In the genomic region with DNA sequence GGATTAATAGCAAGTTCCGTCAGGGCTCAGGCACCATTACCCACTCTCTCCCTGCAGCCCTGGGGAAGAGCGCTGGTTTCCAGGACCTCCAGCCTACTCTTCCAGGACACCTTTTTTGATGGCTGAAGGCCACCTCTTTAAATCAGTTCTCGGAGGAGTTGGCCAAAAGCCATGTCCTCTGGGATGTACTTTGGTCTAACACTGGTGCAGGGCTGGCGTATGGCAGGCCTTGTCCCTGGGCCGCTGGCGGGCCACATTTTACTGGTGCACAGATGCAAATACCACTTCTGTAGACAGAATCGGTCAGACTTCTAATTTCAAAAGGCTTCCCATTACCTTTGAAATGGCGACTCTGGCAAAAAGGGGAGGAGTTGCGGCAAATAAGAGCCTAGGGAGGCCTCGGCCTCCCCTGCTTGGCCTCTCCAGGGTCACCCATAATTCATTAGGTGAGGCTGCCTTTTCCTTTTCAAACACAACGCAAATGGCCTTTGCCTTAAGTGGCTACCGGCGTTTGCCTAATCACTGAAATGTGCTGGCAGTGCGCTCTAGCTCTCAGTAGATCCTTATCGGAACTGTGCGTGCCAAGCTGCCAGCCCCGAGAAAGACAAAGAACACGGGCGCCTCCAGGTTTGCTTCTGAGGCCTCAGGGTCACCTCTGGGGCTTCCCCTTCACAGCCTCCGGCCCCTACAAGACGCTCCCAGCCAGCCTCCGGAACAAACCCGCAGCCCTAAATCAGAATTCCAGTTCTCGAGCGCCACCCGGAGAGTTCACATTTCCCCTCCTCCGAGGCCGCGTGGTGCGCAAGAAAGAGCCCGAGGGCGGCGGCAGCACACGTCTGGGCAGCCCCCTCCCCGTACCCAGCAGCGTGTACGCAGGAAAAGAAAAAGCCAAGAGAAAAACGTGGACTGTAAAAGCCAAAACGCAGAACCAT, we compare ENCODE assay signal across 1 cellular context.
TF ChIP-seq lines count a peak whose summit lies in the region.

No MANE protein-coding gene starts in this region.

TF ChIP-seq in K562, 482 proteins besides CTCF, POLR2A, EP300 and RAD21 (continued from another document):
- TF ChIP-seq, protein P1, sequence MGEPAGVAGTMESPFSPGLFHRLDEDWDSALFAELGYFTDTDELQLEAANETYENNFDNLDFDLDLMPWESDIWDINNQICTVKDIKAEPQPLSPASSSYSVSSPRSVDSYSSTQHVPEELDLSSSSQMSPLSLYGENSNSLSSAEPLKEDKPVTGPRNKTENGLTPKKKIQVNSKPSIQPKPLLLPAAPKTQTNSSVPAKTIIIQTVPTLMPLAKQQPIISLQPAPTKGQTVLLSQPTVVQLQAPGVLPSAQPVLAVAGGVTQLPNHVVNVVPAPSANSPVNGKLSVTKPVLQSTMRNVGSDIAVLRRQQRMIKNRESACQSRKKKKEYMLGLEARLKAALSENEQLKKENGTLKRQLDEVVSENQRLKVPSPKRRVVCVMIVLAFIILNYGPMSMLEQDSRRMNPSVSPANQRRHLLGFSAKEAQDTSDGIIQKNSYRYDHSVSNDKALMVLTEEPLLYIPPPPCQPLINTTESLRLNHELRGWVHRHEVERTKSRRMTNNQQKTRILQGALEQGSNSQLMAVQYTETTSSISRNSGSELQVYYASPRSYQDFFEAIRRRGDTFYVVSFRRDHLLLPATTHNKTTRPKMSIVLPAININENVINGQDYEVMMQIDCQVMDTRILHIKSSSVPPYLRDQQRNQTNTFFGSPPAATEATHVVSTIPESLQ (CRISPR knock-in tag; IDR thresholded peaks at IDR 0.05), result no peak
- no peak for TF ChIP-seq PHF8 (IDR thresholded peaks at IDR 0.05; ENCODE audit: borderline replicate concordance, low read length)
- peak; percentile 19; the same call in 1 of the 2 replicates for TF ChIP-seq SP1 (CRISPR knock-in tag; IDR thresholded peaks at IDR 0.05)
- TF ChIP-seq BRD4 (IDR thresholded peaks at IDR 0.05), result peak; percentile 40; the same call in 1 of the 2 replicates
- TF ChIP-seq, protein P2, sequence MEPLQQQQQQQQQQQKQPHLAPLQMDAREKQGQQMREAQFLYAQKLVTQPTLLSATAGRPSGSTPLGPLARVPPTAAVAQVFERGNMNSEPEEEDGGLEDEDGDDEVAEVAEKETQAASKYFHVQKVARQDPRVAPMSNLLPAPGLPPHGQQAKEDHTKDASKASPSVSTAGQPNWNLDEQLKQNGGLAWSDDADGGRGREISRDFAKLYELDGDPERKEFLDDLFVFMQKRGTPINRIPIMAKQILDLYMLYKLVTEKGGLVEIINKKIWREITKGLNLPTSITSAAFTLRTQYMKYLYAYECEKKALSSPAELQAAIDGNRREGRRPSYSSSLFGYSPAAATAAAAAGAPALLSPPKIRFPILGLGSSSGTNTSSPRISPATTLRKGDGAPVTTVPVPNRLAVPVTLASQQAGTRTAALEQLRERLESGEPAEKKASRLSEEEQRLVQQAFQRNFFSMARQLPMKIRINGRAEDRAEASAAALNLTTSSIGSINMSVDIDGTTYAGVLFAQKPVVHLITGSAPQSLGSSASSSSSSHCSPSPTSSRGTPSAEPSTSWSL (CRISPR knock-in tag; IDR thresholded peaks at IDR 0.05; ENCODE audit: borderline replicate concordance), result no peak
- peak in 1 of 2 experiments; percentile 27; a peak in 3 of 4 replicates for TF ChIP-seq NRF1 (conservative IDR thresholded peaks at IDR 0.05 in 1 of 2, IDR thresholded peaks at IDR 0.05 in 1 of 2)
- TF ChIP-seq, protein P3, sequence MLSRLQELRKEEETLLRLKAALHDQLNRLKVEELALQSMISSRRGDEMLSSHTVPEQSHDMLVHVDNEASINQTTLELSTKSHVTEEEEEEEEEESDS (CRISPR knock-in tag; IDR thresholded peaks at IDR 0.05), result no peak
- TF ChIP-seq POLR2B (IDR thresholded peaks at IDR 0.05; ENCODE audit: low read depth, partially characterized antibody), result peak; percentile 14
- TF ChIP-seq NFIC (IDR thresholded peaks at IDR 0.05), result peak; percentile 51; the same call in 1 of the 2 replicates
- TF ChIP-seq, protein P4, sequence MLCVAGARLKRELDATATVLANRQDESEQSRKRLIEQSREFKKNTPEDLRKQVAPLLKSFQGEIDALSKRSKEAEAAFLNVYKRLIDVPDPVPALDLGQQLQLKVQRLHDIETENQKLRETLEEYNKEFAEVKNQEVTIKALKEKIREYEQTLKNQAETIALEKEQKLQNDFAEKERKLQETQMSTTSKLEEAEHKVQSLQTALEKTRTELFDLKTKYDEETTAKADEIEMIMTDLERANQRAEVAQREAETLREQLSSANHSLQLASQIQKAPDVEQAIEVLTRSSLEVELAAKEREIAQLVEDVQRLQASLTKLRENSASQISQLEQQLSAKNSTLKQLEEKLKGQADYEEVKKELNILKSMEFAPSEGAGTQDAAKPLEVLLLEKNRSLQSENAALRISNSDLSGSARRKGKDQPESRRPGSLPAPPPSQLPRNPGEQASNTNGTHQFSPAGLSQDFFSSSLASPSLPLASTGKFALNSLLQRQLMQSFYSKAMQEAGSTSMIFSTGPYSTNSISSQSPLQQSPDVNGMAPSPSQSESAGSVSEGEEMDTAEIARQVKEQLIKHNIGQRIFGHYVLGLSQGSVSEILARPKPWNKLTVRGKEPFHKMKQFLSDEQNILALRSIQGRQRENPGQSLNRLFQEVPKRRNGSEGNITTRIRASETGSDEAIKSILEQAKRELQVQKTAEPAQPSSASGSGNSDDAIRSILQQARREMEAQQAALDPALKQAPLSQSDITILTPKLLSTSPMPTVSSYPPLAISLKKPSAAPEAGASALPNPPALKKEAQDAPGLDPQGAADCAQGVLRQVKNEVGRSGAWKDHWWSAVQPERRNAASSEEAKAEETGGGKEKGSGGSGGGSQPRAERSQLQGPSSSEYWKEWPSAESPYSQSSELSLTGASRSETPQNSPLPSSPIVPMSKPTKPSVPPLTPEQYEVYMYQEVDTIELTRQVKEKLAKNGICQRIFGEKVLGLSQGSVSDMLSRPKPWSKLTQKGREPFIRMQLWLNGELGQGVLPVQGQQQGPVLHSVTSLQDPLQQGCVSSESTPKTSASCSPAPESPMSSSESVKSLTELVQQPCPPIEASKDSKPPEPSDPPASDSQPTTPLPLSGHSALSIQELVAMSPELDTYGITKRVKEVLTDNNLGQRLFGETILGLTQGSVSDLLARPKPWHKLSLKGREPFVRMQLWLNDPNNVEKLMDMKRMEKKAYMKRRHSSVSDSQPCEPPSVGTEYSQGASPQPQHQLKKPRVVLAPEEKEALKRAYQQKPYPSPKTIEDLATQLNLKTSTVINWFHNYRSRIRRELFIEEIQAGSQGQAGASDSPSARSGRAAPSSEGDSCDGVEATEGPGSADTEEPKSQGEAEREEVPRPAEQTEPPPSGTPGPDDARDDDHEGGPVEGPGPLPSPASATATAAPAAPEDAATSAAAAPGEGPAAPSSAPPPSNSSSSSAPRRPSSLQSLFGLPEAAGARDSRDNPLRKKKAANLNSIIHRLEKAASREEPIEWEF (CRISPR knock-in tag; IDR thresholded peaks at IDR 0.05), result 0 out of 2 replicates have a peak, but pooled peaks have one; percentile 38
- TF ChIP-seq, protein P5, sequence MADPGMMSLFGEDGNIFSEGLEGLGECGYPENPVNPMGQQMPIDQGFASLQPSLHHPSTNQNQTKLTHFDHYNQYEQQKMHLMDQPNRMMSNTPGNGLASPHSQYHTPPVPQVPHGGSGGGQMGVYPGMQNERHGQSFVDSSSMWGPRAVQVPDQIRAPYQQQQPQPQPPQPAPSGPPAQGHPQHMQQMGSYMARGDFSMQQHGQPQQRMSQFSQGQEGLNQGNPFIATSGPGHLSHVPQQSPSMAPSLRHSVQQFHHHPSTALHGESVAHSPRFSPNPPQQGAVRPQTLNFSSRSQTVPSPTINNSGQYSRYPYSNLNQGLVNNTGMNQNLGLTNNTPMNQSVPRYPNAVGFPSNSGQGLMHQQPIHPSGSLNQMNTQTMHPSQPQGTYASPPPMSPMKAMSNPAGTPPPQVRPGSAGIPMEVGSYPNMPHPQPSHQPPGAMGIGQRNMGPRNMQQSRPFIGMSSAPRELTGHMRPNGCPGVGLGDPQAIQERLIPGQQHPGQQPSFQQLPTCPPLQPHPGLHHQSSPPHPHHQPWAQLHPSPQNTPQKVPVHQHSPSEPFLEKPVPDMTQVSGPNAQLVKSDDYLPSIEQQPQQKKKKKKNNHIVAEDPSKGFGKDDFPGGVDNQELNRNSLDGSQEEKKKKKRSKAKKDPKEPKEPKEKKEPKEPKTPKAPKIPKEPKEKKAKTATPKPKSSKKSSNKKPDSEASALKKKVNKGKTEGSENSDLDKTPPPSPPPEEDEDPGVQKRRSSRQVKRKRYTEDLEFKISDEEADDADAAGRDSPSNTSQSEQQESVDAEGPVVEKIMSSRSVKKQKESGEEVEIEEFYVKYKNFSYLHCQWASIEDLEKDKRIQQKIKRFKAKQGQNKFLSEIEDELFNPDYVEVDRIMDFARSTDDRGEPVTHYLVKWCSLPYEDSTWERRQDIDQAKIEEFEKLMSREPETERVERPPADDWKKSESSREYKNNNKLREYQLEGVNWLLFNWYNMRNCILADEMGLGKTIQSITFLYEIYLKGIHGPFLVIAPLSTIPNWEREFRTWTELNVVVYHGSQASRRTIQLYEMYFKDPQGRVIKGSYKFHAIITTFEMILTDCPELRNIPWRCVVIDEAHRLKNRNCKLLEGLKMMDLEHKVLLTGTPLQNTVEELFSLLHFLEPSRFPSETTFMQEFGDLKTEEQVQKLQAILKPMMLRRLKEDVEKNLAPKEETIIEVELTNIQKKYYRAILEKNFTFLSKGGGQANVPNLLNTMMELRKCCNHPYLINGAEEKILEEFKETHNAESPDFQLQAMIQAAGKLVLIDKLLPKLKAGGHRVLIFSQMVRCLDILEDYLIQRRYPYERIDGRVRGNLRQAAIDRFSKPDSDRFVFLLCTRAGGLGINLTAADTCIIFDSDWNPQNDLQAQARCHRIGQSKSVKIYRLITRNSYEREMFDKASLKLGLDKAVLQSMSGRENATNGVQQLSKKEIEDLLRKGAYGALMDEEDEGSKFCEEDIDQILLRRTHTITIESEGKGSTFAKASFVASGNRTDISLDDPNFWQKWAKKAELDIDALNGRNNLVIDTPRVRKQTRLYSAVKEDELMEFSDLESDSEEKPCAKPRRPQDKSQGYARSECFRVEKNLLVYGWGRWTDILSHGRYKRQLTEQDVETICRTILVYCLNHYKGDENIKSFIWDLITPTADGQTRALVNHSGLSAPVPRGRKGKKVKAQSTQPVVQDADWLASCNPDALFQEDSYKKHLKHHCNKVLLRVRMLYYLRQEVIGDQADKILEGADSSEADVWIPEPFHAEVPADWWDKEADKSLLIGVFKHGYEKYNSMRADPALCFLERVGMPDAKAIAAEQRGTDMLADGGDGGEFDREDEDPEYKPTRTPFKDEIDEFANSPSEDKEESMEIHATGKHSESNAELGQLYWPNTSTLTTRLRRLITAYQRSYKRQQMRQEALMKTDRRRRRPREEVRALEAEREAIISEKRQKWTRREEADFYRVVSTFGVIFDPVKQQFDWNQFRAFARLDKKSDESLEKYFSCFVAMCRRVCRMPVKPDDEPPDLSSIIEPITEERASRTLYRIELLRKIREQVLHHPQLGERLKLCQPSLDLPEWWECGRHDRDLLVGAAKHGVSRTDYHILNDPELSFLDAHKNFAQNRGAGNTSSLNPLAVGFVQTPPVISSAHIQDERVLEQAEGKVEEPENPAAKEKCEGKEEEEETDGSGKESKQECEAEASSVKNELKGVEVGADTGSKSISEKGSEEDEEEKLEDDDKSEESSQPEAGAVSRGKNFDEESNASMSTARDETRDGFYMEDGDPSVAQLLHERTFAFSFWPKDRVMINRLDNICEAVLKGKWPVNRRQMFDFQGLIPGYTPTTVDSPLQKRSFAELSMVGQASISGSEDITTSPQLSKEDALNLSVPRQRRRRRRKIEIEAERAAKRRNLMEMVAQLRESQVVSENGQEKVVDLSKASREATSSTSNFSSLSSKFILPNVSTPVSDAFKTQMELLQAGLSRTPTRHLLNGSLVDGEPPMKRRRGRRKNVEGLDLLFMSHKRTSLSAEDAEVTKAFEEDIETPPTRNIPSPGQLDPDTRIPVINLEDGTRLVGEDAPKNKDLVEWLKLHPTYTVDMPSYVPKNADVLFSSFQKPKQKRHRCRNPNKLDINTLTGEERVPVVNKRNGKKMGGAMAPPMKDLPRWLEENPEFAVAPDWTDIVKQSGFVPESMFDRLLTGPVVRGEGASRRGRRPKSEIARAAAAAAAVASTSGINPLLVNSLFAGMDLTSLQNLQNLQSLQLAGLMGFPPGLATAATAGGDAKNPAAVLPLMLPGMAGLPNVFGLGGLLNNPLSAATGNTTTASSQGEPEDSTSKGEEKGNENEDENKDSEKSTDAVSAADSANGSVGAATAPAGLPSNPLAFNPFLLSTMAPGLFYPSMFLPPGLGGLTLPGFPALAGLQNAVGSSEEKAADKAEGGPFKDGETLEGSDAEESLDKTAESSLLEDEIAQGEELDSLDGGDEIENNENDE (IDR thresholded peaks at IDR 0.05; ENCODE audit: low read depth, low read length), result no peak
- TF ChIP-seq SMARCA4 (IDR thresholded peaks at IDR 0.05), result no peak
- no peak for TF ChIP-seq ADNP (tag; IDR thresholded peaks at IDR 0.05)
- TF ChIP-seq ZNF76 (CRISPR knock-in tag; IDR thresholded peaks at IDR 0.05; ENCODE audit: borderline replicate concordance), result 0 out of 2 replicates have a peak, but pooled peaks have one; percentile 28
- TF ChIP-seq, protein P6, sequence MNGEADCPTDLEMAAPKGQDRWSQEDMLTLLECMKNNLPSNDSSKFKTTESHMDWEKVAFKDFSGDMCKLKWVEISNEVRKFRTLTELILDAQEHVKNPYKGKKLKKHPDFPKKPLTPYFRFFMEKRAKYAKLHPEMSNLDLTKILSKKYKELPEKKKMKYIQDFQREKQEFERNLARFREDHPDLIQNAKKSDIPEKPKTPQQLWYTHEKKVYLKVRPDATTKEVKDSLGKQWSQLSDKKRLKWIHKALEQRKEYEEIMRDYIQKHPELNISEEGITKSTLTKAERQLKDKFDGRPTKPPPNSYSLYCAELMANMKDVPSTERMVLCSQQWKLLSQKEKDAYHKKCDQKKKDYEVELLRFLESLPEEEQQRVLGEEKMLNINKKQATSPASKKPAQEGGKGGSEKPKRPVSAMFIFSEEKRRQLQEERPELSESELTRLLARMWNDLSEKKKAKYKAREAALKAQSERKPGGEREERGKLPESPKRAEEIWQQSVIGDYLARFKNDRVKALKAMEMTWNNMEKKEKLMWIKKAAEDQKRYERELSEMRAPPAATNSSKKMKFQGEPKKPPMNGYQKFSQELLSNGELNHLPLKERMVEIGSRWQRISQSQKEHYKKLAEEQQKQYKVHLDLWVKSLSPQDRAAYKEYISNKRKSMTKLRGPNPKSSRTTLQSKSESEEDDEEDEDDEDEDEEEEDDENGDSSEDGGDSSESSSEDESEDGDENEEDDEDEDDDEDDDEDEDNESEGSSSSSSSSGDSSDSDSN (IDR thresholded peaks at IDR 0.05; ENCODE audit: borderline replicate concordance in 1 of 2, low read depth in 2 of 2, low read length in 2 of 2), result 0 out of 4 replicates have a peak, but pooled peaks of 1 of the 2 experiments have one; percentile 21
- no peak for TF ChIP-seq BMI1 (IDR thresholded peaks at IDR 0.05; ENCODE audit: low read length)
- TF ChIP-seq HNRNPUL1 (IDR thresholded peaks at IDR 0.05; ENCODE audit: low read length), result no peak
- no peak for TF ChIP-seq NR2C2 (CRISPR knock-in tag; IDR thresholded peaks at IDR 0.05)
- TF ChIP-seq NR2C2 (tag; IDR thresholded peaks at IDR 0.05), result peak; percentile 14; the same call in 1 of the 2 replicates
